ENCODE assay signal across 18 cellular contexts in the genomic region with DNA sequence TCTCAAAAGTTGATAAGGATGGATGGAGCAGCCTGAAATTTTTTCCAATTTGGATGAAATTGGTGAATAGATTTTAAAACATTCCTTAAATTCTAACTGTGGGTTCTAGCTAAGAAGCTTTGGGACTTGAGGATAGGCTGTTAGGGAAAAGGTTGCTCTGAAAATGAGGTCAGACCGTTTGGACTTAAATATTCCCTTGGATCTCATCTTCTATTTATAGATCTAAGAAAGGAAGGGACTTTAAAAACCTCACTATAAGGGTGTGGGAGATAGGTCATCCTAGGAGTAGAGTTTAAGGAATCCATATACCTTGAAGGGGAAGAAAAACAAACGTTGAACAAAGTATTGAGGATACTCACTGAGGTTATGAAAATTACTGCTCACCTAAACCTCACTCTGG. TPM values are rescaled to one million over a fixed set of nuclear protein-coding genes. Genes with fewer than 3 reads are reported as not detected.
"Had no signal": no experiment of that assay in that cellular context is flagged by ENCODE, and none has a peak within 500 bp of the region (broad histone marks: within the 10 kb centered on the region; RNA-seq: fewer than 3 reads in every experiment).

No MANE protein-coding gene starts in this region.

- H3K9me3 ChIP-seq: body of pancreas, colonic mucosa, heart left ventricle, neutrophil, SJSA1, suprapubic skin, vagina had no signal

- H3K4me3 ChIP-seq: body of pancreas, colonic mucosa, heart left ventricle, lung, SJSA1, suprapubic skin, vagina had no signal

- H2AFZ ChIP-seq: parathyroid adenoma had no signal

- H3K4me3 Mint-ChIP-seq: stimulated activated naive CD8-positive, alpha-beta T cell treated with anti-CD3 and anti-CD28 coated beads, Interleukin-15, amount 100 ng/mL, for 72 hours; T-helper 17 cell had no signal

- DNase-seq: activated CD8-positive, alpha-beta memory T cell treated with anti-CD3 and anti-CD28 coated beads, Interleukin-2, amount 50 U/mL, for 48 hours; activated gamma-delta T cell treated with Interleukin-2 at 50 U/mL for 16 hours; amniotic stem cell; body of pancreas; heart left ventricle; kidney; stimulated activated naive CD8-positive, alpha-beta T cell treated with anti-CD3 and anti-CD28 coated beads, Interleukin-15, amount 100 ng/mL, for 72 hours; T-helper 17 cell; WERI-Rb-1 had no signal

- H3K27ac ChIP-seq: body of pancreas, colonic mucosa, heart left ventricle, parathyroid adenoma, suprapubic skin, vagina, WERI-Rb-1 had no signal

- H3K4me1 ChIP-seq: colonic mucosa, suprapubic skin had no signal

- H3K9me3 Mint-ChIP-seq: activated naive CD4-positive, alpha-beta T cell treated with anti-CD3 and anti-CD28 coated beads, Interleukin-2, amount 50 U/mL, for 72 hours; naive thymus-derived CD4-positive, alpha-beta T cell; stimulated activated naive CD8-positive, alpha-beta T cell treated with anti-CD3 and anti-CD28 coated beads, Interleukin-15, amount 100 ng/mL, for 72 hours had no signal

- ATAC-seq: activated naive CD4-positive, alpha-beta T cell treated with anti-CD3 and anti-CD28 coated beads, Interleukin-2, amount 50 U/mL, for 72 hours; body of pancreas; heart left ventricle; naive thymus-derived CD4-positive, alpha-beta T cell; stimulated activated naive CD8-positive, alpha-beta T cell treated with anti-CD3 and anti-CD28 coated beads, Interleukin-15, amount 100 ng/mL, for 72 hours; T-helper 17 cell had no signal

- H3K27me3 ChIP-seq: body of pancreas, colonic mucosa, heart left ventricle, neutrophil, SJSA1, suprapubic skin, vagina had no signal

- H3K4me1 Mint-ChIP-seq: stimulated activated naive CD8-positive, alpha-beta T cell treated with anti-CD3 and anti-CD28 coated beads, Interleukin-15, amount 100 ng/mL, for 72 hours had no signal

- H3K9ac ChIP-seq: parathyroid adenoma had no signal

- H3K36me3 ChIP-seq: colonic mucosa had no signal

- H3K27me3 Mint-ChIP-seq: naive thymus-derived CD4-positive, alpha-beta T cell; stimulated activated naive CD8-positive, alpha-beta T cell treated with anti-CD3 and anti-CD28 coated beads, Interleukin-15, amount 100 ng/mL, for 72 hours; T-helper 17 cell had no signal

- H3K79me2 ChIP-seq: parathyroid adenoma had no signal

RNA-seq across cellular contexts. Expression of gene SNORC, which starts 17.4 kb away (rescaled TPM):
- total RNA-seq: vagina had no signal
- polyA plus RNA-seq: naive thymus-derived CD4-positive, alpha-beta T cell had no signal
